ENCODE assay signal across 20 cellular contexts in the genomic region with DNA sequence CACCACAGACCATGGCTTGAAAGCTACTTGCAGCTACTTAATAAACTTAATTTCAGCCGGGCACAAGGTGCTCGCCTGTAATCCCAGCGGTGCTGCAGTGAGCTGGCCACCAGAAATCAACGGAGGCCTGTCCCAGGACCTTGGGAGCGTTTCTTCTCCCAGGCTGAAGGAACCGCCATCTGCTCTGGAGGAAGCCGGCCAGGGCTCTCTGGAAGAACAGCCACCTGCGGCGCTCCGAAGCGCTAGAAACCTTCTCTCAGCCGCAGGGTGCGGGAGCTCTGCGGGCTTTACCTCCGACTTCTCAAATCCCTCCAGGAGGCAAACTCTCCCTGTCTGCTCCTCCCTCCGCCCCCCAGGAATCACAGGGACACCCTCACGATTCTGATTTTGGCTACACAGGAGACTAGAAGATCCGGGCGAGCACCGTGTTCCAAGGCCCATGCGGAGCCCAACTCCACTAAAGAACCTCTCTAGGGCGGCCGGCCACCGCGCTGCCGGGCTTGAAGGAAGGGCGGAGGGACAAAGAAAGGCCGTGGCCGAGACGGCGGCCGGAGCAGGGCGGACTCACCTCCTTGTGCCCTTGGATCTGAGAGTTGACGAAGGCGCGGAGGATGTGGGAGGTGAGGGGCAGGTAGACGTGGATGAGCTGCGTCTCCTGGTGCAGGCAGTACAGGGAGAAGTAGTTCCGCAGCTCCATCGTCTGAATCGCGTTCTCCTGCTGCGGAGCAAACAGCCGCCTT. TPM values are rescaled to one million over a fixed set of nuclear protein-coding genes. Genes with fewer than 3 reads are reported as not detected.
DNase-seq lines count a peak whose midpoint lies in the region; ATAC-seq, FAIRE-seq and TF ChIP-seq lines count a peak whose summit lies in the region.
"Had no signal": no experiment of that assay in that cellular context is flagged by ENCODE, and none has a peak within 500 bp of the region (broad histone marks: within the 10 kb centered on the region; RNA-seq: fewer than 3 reads in every experiment).

No MANE protein-coding gene starts in this region.

- FAIRE-seq in astrocyte (lab: Jason Lieb, UNC) = no peak
- no peak for FAIRE-seq in small intestine (lab: Jason Lieb, UNC)
- FAIRE-seq: A204.1, G401.6, GM12892 had no signal

- H3K27me3 Mint-ChIP-seq in astrocyte (ENCODE audit: low read depth, unreplicated experiment) (peaks cover 5% of the 10 kb centered on the region), progenitor cell of endocrine pancreas (no peaks in the 10 kb centered on the region)
- H3K27me3 Mint-ChIP-seq: CD8-positive, alpha-beta memory T cell had no signal

- H3K9me2 ChIP-seq in HCT116 (ENCODE audit: insufficient read depth) = no peaks in the 10 kb centered on the region

- H3K36me3 Mint-ChIP-seq in astrocyte (ENCODE audit: low read depth, unreplicated experiment) (peaks cover 14% of the 10 kb centered on the region), progenitor cell of endocrine pancreas (ENCODE audit: insufficient read depth) (peaks cover 2% of the 10 kb centered on the region)

- H3K27ac Mint-ChIP-seq in astrocyte (ENCODE audit: unreplicated experiment) (no peak overlapping the region), progenitor cell of endocrine pancreas (peak overlapping the region; percentile 45)

- H2AFZ ChIP-seq in HCT116 (ENCODE audit: low read depth, low read length, poor library complexity, severe bottlenecking) (no peak overlapping the region), astrocyte (ENCODE audit: low read depth, low read length) (no peak overlapping the region)

- H3K4me1 Mint-ChIP-seq in astrocyte (ENCODE audit: low read depth, unreplicated experiment) (peaks cover 3% of the 10 kb centered on the region), progenitor cell of endocrine pancreas (ENCODE audit: low read depth) (no peaks in the 10 kb centered on the region)

- no peak for ATAC-seq in HCT116

- CTCF ChIA-PET in HCT116 (lab: Charles Lee) = no interaction called here

- H3K4me1 ChIP-seq in BLaER1 (peaks cover 80% of the 10 kb centered on the region), HCT116 (ENCODE audit: control insufficient read depth in 1 of 2, insufficient read depth in 2 of 2, low read length in 2 of 2) (peaks cover 6 to 15% of the 10 kb centered on the region in 2 experiments; a peak in 3 of 4 replicates), astrocyte (ENCODE audit: insufficient read depth, low read length) (peaks cover 14% of the 10 kb centered on the region), small intestine (ENCODE audit: control insufficient read depth in 2 of 2, insufficient read depth in 1 of 2, low read depth in 1 of 2, low read length in 1 of 2) (no peaks in the 10 kb centered on the region)

- H3K4me3 Mint-ChIP-seq in astrocyte (ENCODE audit: unreplicated experiment) (peak overlapping the region; percentile 20), progenitor cell of endocrine pancreas (ENCODE audit: low read depth) (no peak overlapping the region)
- H3K4me3 Mint-ChIP-seq: CD8-positive, alpha-beta memory T cell had no signal

- POLR2A ChIA-PET in HCT116 (lab: Charles Lee) = no interaction called here

- H3K9ac ChIP-seq in BLaER1 (no peak overlapping the region), HCT116 (ENCODE audit: low read length) (no peak overlapping the region), astrocyte (ENCODE audit: low read length) (no peak overlapping the region)

- H3K27me3 ChIP-seq in BLaER1 (no peaks in the 10 kb centered on the region), HCT116 (ENCODE audit: insufficient read depth, low read length) (no peaks in the 10 kb centered on the region), astrocyte (ENCODE audit: insufficient read depth, low read length) (no peaks in the 10 kb centered on the region), small intestine (ENCODE audit: control insufficient read depth in 2 of 2, insufficient read depth in 2 of 2, low read length in 2 of 2) (no peaks in the 10 kb centered on the region)
- H3K27me3 ChIP-seq: SJCRH30 had no signal

- H4K20me1 ChIP-seq in BLaER1 (peaks cover 37% of the 10 kb centered on the region), HCT116 (ENCODE audit: insufficient read depth) (no peaks in the 10 kb centered on the region), astrocyte (ENCODE audit: insufficient read depth, low read length) (peaks cover 34% of the 10 kb centered on the region)

- no peak for TF ChIP-seq POLR2A in HCT116 (IDR thresholded peaks at IDR 0.05; ENCODE audit: borderline replicate concordance, extremely low read depth, insufficient read depth, insufficient read length)

- H3K9me3 Mint-ChIP-seq in astrocyte (ENCODE audit: unreplicated experiment) (no peaks in the 10 kb centered on the region), progenitor cell of endocrine pancreas (ENCODE audit: low read depth) (no peaks in the 10 kb centered on the region)
- H3K9me3 Mint-ChIP-seq: CD8-positive, alpha-beta memory T cell had no signal

- RAD21 ChIA-PET in HCT116 (lab: Charles Lee; ENCODE audit: low non-redundant PET in 1 of 2, low total read pairs in 2 of 2, uncharacterized antibody in 2 of 2, unreplicated experiment in 2 of 2) = no interaction called here

- intact Hi-C loops in HCT116 (cut with micrococcal nuclease) = no loop called here

- H3K27ac ChIP-seq in BLaER1 (no peak overlapping the region), HCT116 (ENCODE audit: low read depth, low read length) (no peak overlapping the region), astrocyte (ENCODE audit: low read depth, low read length) (no peak overlapping the region), small intestine (ENCODE audit: low read depth in 1 of 2, low read length in 1 of 2) (no peak overlapping the region)
- H3K27ac ChIP-seq: BLaER1 treated with 17β-estradiol and CSF1 and Interleukin-3, amounts not matched to agents 10 nM and 100 nM; SJCRH30 had no signal

- H3K9me3 ChIP-seq in BLaER1 = no peaks in the 10 kb centered on the region
- H3K9me3 ChIP-seq in HCT116 (ENCODE audit: control insufficient read depth in 1 of 2, insufficient read depth in 1 of 2, low read depth in 1 of 2, low read length in 2 of 2) = no peaks in the 10 kb centered on the region
- no peaks in the 10 kb centered on the region for H3K9me3 ChIP-seq in astrocyte (ENCODE audit: insufficient read depth, low read depth, low read length)
- no peaks in the 10 kb centered on the region for H3K9me3 ChIP-seq in small intestine (ENCODE audit: control insufficient read depth, low read depth)
- H3K9me3 ChIP-seq: BLaER1 treated with 17β-estradiol and CSF1 and Interleukin-3, amounts not matched to agents 10 nM and 100 nM; SJCRH30 had no signal

- DNase-seq in HCT116 (ENCODE audit: low read depth, low spot score) (no peak), astrocyte (ENCODE audit: low read depth) (no peak), progenitor cell of endocrine pancreas (ENCODE audit: low spot score, unreplicated experiment) (no peak), HUDEP-2 (lab: John Stamatoyannopoulos, UW; ENCODE audit: unreplicated experiment in 76 of 76) (no peak), small intestine (no peak), retina (no peak)
- DNase-seq: CD8-positive, alpha-beta memory T cell; DMS79 treated with DMSO at 0.1 percent for 48 hours; GOT3; NCI-H1105 treated with DMSO at 0.1 percent for 48 hours; NCI-H1694 treated with DMSO at 0.1 percent for 48 hours; NCI-H2107; NCI-H345; NCI-H526 treated with DMSO at 0.1 percent for 48 hours; SJCRH30 had no signal

- no TSS peak for BruUV-seq in HCT116 (replicated peaks; lab: Mats Ljungman, UMichigan)

- H3K4me2 ChIP-seq in BLaER1 (peak overlapping the region; percentile 95; the same call in 1 of the 2 replicates), HCT116 (ENCODE audit: low read length) (peak overlapping the region; percentile 31; the same call in 1 of the 2 replicates), astrocyte (ENCODE audit: low read length) (no peak overlapping the region)

- 95 to 97% (median 96%) methylated on average over 43 to 44 of the region's 44 CpGs for WGBS in small intestine, 3 donors

- H3K36me3 ChIP-seq in BLaER1 = peaks cover 55% of the 10 kb centered on the region
- H3K36me3 ChIP-seq in HCT116 (ENCODE audit: control insufficient read depth in 1 of 2, insufficient read depth in 2 of 2, low read length in 2 of 2) = no peaks in the 10 kb centered on the region
- no peaks in the 10 kb centered on the region for H3K36me3 ChIP-seq in astrocyte (ENCODE audit: insufficient read depth, low read length)
- H3K36me3 ChIP-seq in small intestine (ENCODE audit: control insufficient read depth in 2 of 2, insufficient read depth in 2 of 2, low read length in 2 of 2) = peaks cover 0 to 13% of the 10 kb centered on the region in 2 donors

- H3K4me3 ChIP-seq in BLaER1 (no peak overlapping the region), HCT116 (replicated peaks in 1 of 2; ENCODE audit: low read depth in 1 of 2, low read length in 2 of 2) (no peak overlapping the region), astrocyte (ENCODE audit: insufficient read depth, low read depth, low read length) (no peak overlapping the region), small intestine (ENCODE audit: low read depth in 1 of 2, low read length in 2 of 2) (no peak overlapping the region)
- H3K4me3 ChIP-seq: BLaER1 treated with 17β-estradiol and CSF1 and Interleukin-3, amounts not matched to agents 10 nM and 100 nM; SJCRH30 had no signal

- TF ChIP-seq CTCF in HCT116 (IDR thresholded peaks at IDR 0.05 in 2 of 3, conservative IDR thresholded peaks at IDR 0.05 in 1 of 3; ENCODE audit: borderline replicate concordance in 1 of 3, insufficient read depth in 1 of 3, low read depth in 2 of 3, low read length in 2 of 3) = no peak
- no peak for TF ChIP-seq CTCF in astrocyte (IDR thresholded peaks at IDR 0.05; ENCODE audit: insufficient read depth, low read depth, low read length)
- no peak for TF ChIP-seq CTCF in progenitor cell of endocrine pancreas (IDR thresholded peaks at IDR 0.05; ENCODE audit: unreplicated experiment)

- H3K79me2 ChIP-seq in HCT116 (ENCODE audit: insufficient read depth, low read length) (no peaks in the 10 kb centered on the region), astrocyte (ENCODE audit: insufficient read depth, low read length) (no peaks in the 10 kb centered on the region)

- TF ChIP-seq RAD21 in HCT116 (IDR thresholded peaks at IDR 0.05; ENCODE audit: low read depth) = no peak

RNA-seq across cellular contexts. Expression of a gene that starts 14.4 kb away (rescaled TPM):
- total RNA-seq in HCT116 (2021; ENCODE audit: unreplicated experiment) (47.4 TPM), astrocyte (10.2 and 12.0 TPM in 2 replicates), progenitor cell of endocrine pancreas (17.2 and 22.1 TPM in 2 replicates)
- polyA plus RNA-seq in HCT116 (2012) = 37.0 and 50.4 TPM in 2 replicates
- 10 to 100 TPM; 22.1 to 39.6 (median 22.7) TPM for polyA plus RNA-seq in small intestine

RNA-seq across cellular contexts. Expression of a gene that starts 14.5 kb away (rescaled TPM):
- 34.7 TPM for total RNA-seq in HCT116 (2021; ENCODE audit: unreplicated experiment)
- 15.3 and 22.7 TPM in 2 replicates for polyA plus RNA-seq in HCT116 (2012)
- 22.5 and 22.6 TPM in 2 replicates for total RNA-seq in astrocyte
- 28.7 and 29.5 TPM in 2 replicates for total RNA-seq in progenitor cell of endocrine pancreas
- 10 to 100 TPM; 13.5 to 21.7 (median 19.0) TPM for polyA plus RNA-seq in small intestine

RNA-seq across cellular contexts. Expression of a gene that starts 23.7 kb away (rescaled TPM):
- total RNA-seq in HCT116 (2021; ENCODE audit: unreplicated experiment) = 38.5 TPM
- 41.8 and 42.5 TPM in 2 replicates for polyA plus RNA-seq in HCT116 (2012)
- 32.3 and 32.5 TPM in 2 replicates for total RNA-seq in astrocyte
- 49.8 and 50.6 TPM in 2 replicates for total RNA-seq in progenitor cell of endocrine pancreas
- 10 to 100 TPM; 16.2 to 21.7 (median 19.9) TPM for polyA plus RNA-seq in small intestine

RNA-seq across cellular contexts. Expression of a gene that starts 57.8 kb away (rescaled TPM):
- total RNA-seq in HCT116 (2021; ENCODE audit: unreplicated experiment) (41.7 TPM), astrocyte (20.9 and 28.9 TPM in 2 replicates), progenitor cell of endocrine pancreas (15.6 and 19.0 TPM in 2 replicates)
- 45.3 and 48.3 TPM in 2 replicates for polyA plus RNA-seq in HCT116 (2012)
- polyA plus RNA-seq in small intestine = 10 to 100 TPM; 17.5 to 20.4 (median 18.1) TPM
